In the genomic region with DNA sequence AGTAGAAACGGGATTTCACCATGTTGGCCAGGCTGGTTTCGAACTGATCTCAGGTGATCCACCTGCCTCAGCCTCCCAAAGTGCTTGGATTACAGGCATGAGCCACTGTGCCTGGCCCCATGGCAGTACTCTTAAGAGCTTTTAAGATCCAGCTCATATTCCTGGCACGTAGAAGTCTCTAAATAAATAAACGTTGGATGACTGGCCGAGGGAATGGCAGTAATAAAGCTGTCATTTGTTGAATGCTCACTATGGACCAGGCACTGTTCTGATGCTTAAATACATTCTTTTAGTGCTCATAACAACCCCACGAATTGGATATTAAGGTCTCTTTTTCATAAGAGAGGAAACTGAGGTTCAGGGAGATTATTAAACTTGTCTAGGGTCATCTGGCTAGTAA, we compare ENCODE assay signal across 1 cellular context.
TF ChIP-seq lines count a peak whose summit lies in the region.

No MANE protein-coding gene starts in this region.

TF ChIP-seq in IMR-90, 13 proteins besides CTCF, POLR2A, EP300 and RAD21:
- TF ChIP-seq, protein P1, sequence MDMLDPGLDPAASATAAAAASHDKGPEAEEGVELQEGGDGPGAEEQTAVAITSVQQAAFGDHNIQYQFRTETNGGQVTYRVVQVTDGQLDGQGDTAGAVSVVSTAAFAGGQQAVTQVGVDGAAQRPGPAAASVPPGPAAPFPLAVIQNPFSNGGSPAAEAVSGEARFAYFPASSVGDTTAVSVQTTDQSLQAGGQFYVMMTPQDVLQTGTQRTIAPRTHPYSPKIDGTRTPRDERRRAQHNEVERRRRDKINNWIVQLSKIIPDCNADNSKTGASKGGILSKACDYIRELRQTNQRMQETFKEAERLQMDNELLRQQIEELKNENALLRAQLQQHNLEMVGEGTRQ (IDR thresholded peaks at IDR 0.05; ENCODE audit: low read depth, low read length) = no peak
- TF ChIP-seq BHLHE40 (IDR thresholded peaks at IDR 0.05; ENCODE audit: low read depth, low read length) (no peak), MXI1 (IDR thresholded peaks at IDR 0.05; ENCODE audit: borderline replicate concordance, low read depth, low read length) (no peak)
